In the genomic region with DNA sequence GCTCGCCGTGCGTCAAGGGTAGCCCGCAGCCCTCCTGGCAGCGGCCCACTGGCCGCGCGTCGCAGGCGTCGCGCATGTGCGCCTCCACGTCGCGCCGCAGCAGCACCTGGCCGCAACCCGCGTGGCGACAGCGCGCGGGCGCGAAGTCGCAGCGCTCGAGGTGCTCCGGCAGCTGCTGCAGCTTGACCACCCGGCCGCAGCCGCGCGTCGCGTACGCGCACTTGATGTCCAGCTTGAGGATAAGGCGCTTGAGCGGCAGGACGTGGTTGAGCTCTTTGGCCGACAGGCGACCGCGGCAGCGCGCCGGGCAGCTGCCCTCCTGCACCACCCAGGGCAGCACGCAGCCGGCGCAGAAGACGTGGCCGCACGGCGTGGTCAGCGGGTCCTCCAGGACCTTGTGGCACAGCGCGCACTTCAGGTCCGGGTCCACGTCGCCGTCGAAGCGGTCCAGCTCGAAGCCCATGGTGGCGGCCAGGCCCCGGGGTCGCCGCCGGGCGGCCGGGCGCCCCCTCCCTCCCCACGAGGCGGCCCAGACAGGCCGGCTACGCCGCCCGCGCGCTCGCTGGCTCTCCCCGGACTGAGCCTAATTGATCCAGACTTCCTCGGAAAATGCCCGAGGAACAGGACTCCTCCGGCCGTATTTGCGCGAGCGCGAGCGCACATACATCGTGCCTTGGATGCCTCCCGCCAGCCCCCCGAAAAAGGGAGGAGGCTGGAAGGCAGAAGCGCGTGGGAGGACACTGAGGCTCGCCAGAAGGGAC, we compare ENCODE assay signal across 9 cellular contexts. TPM values are rescaled to one million over a fixed set of nuclear protein-coding genes. Genes with fewer than 3 reads are reported as not detected.
DNase-seq lines count a peak whose midpoint lies in the region; ATAC-seq and TF ChIP-seq lines count a peak whose summit lies in the region.
"Had no signal": no experiment of that assay in that cellular context is flagged by ENCODE, and none has a peak within 500 bp of the region (broad histone marks: within the 10 kb centered on the region; RNA-seq: fewer than 3 reads in every experiment).

PDZRN3 (minus strand) TSS at position 579 of the 761 bp plus-strand sequence.

- H3K4me3 Mint-ChIP-seq in CD8-positive, alpha-beta memory T cell, result no peak within 1 kb of the TSS

- ATAC-seq in heart left ventricle (peak; percentile 25 to 58 (median 45)), GM19395 (IDR thresholded peaks at IDR 0.05; ENCODE audit: unreplicated experiment) (no peak)
- ATAC-seq: K562 had no signal

- intact Hi-C loops in heart left ventricle (cut with DNase I) (loop anchor here in 8 of 10 donors (2.0 to 10.0 kb wide), 12 partner anchors 52 to 223 kb away; no protein-coding TSS in a partner anchor), posterior cingulate gyrus (cut with DNase I) (loop anchor here (10.0 kb wide), 2 partner anchors 110 to 220 kb away; no protein-coding TSS in a partner anchor)

- peaks cover 0 to 7% (median 3%) of the 10 kb centered on the region in 5 donors for H3K9me3 Mint-ChIP-seq in CD8-positive, alpha-beta memory T cell

- no peaks in the 10 kb centered on the region; the same call in 1 of the 2 replicates for H3K4me1 ChIP-seq in HEK293 (ENCODE audit: control insufficient read depth, insufficient read depth, low read length)
- H3K4me1 ChIP-seq in heart left ventricle, result peaks cover 0 to 51% (median 17%) of the 10 kb centered on the region in 12 donors
- no peaks in the 10 kb centered on the region for H3K4me1 ChIP-seq in CD8-positive, alpha-beta memory T cell (ENCODE audit: insufficient read depth, low read length)

- H3K27ac Mint-ChIP-seq in CD8-positive, alpha-beta memory T cell, result no peak within 1 kb of the TSS

- peaks cover 0 to 5% of the 10 kb centered on the region in 2 donors for H3K27me3 Mint-ChIP-seq in CD8-positive, alpha-beta memory T cell

- H3K27me3 ChIP-seq in heart left ventricle, result peaks cover 0 to 11% (median 0%) of the 10 kb centered on the region in 9 donors
- H3K27me3 ChIP-seq in CD8-positive, alpha-beta memory T cell (ENCODE audit: insufficient read depth, low read length, poor library complexity, severe bottlenecking), result no peaks in the 10 kb centered on the region

- WGBS in heart left ventricle, 4 donors, result 0 to 2% (median 1%) methylated on average over 26 to 99 of the region's 99 CpGs

- no peak for TF ChIP-seq CTCF in HEK293 (tag by site-specific recombination; IDR thresholded peaks at IDR 0.05)
- TF ChIP-seq CTCF in WI38 (IDR thresholded peaks at IDR 0.05; ENCODE audit: low read depth, low read length), result no peak
- no peak for TF ChIP-seq CTCF in heart left ventricle (IDR thresholded peaks at IDR 0.05)

- peak in 1 of 2 donors; percentile 87 for TF ChIP-seq POLR2A in heart left ventricle (IDR thresholded peaks at IDR 0.05)

- H3K27ac ChIP-seq in HEK293 (ENCODE audit: extremely low read depth, low read depth, low read length) (peak within 1 kb of the TSS; percentile 39; the same call in 1 of the 2 replicates), heart left ventricle (peak within 1 kb of the TSS; percentile 75 to 95 (median 90))
- no peak within 1 kb of the TSS for H3K27ac ChIP-seq in CD8-positive, alpha-beta memory T cell (ENCODE audit: low read depth, low read length)

- H3K36me3 Mint-ChIP-seq in CD8-positive, alpha-beta memory T cell, result no peaks in the 10 kb centered on the region

- POLR2A ChIA-PET in HEK293 (lab: Yijun Ruan, JAX), result no interaction called here
- POLR2A ChIA-PET in CD8-positive, alpha-beta memory T cell (lab: Charles Lee), result no interaction called here

- H3K36me3 ChIP-seq in HEK293 (ENCODE audit: control insufficient read depth in 2 of 2, insufficient read depth in 1 of 2, low read length in 2 of 2) (no peaks in the 10 kb centered on the region), heart left ventricle (no peaks in the 10 kb centered on the region)
- H3K36me3 ChIP-seq in CD8-positive, alpha-beta memory T cell (ENCODE audit: insufficient read depth, low read length), result no peaks in the 10 kb centered on the region

- H3K9me3 ChIP-seq in HEK293 (ENCODE audit: control insufficient read depth, insufficient read depth, low read depth, low read length), result no peaks in the 10 kb centered on the region
- no peaks in the 10 kb centered on the region for H3K9me3 ChIP-seq in heart left ventricle
- no peaks in the 10 kb centered on the region for H3K9me3 ChIP-seq in CD8-positive, alpha-beta memory T cell (ENCODE audit: low read length)

- CTCF ChIA-PET in HEK293 (lab: Yijun Ruan, JAX), result interaction anchor here (0.7 to 1.2 kb wide), 3 partner anchors 9 to 223 kb away, joined by 3 read pairs; no protein-coding TSS in a partner anchor
- CTCF ChIA-PET in CD8-positive, alpha-beta memory T cell (lab: Charles Lee), result no interaction called here

- H3K4me1 Mint-ChIP-seq in CD8-positive, alpha-beta memory T cell, result no peaks in the 10 kb centered on the region

- H3K4me3 ChIP-seq in HEK293 (ENCODE audit: low read depth, low read length), result peak within 1 kb of the TSS; percentile 59
- peak within 1 kb of the TSS; percentile 83 for H3K4me3 ChIP-seq in WI38 (ENCODE audit: low read depth, low read length)
- H3K4me3 ChIP-seq in heart left ventricle, result peak within 1 kb of the TSS; percentile 39 to 86 (median 63)
- no peak within 1 kb of the TSS for H3K4me3 ChIP-seq in CD8-positive, alpha-beta memory T cell (ENCODE audit: low read length)
- H3K4me3 ChIP-seq: K562 had no signal

- DNase-seq in heart left ventricle (peak; percentile 65 to 81 (median 68)), posterior cingulate gyrus (peak in 9 of 10 donors; percentile 31 to 88 (median 56)), activated T-cell treated with anti-CD3 and anti-CD28 coated beads for 4 hours (no peak), NCI-H2029 treated with DMSO at 0.1 percent for 48 hours (lab: John Stamatoyannopoulos, UW) (no peak)
- DNase-seq in CD8-positive, alpha-beta memory T cell, result no peak

TF ChIP-seq in HEK293, 187 proteins besides CTCF, POLR2A, EP300 and RAD21 (continues in another document):
- no peak for TF ChIP-seq SCRT2 (tag by site-specific recombination; IDR thresholded peaks at IDR 0.05)
- peak; percentile 64; the same call in 1 of the 2 replicates for TF ChIP-seq ZNF777 (tag by site-specific recombination; IDR thresholded peaks at IDR 0.05; ENCODE audit: borderline replicate concordance)
- TF ChIP-seq, protein P1, sequence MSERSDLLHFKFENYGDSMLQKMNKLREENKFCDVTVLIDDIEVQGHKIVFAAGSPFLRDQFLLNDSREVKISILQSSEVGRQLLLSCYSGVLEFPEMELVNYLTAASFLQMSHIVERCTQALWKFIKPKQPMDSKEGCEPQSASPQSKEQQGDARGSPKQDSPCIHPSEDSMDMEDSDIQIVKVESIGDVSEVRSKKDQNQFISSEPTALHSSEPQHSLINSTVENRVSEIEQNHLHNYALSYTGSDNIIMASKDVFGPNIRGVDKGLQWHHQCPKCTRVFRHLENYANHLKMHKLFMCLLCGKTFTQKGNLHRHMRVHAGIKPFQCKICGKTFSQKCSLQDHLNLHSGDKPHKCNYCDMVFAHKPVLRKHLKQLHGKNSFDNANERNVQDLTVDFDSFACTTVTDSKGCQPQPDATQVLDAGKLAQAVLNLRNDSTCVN (tag by site-specific recombination; optimal IDR thresholded peaks at IDR 0.05), result peak; percentile 87
- TF ChIP-seq ZBTB17 (tag by site-specific recombination; IDR thresholded peaks at IDR 0.05), result 0 out of 2 replicates have a peak, but pooled peaks have one; percentile 13
- no peak for TF ChIP-seq ZNF707 (tag by site-specific recombination; IDR thresholded peaks at IDR 0.05)
- TF ChIP-seq, protein P2, sequence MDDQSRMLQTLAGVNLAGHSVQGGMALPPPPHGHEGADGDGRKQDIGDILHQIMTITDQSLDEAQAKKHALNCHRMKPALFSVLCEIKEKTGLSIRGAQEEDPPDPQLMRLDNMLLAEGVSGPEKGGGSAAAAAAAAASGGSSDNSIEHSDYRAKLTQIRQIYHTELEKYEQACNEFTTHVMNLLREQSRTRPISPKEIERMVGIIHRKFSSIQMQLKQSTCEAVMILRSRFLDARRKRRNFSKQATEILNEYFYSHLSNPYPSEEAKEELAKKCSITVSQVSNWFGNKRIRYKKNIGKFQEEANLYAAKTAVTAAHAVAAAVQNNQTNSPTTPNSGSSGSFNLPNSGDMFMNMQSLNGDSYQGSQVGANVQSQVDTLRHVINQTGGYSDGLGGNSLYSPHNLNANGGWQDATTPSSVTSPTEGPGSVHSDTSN (CRISPR knock-in tag; IDR thresholded peaks at IDR 0.05), result peak; percentile 71
- TF ChIP-seq ZFHX2 (tag by site-specific recombination; conservative IDR thresholded peaks at IDR 0.05), result 0 out of 2 replicates have a peak, but pooled peaks have one; percentile 26
- TF ChIP-seq, protein P3, sequence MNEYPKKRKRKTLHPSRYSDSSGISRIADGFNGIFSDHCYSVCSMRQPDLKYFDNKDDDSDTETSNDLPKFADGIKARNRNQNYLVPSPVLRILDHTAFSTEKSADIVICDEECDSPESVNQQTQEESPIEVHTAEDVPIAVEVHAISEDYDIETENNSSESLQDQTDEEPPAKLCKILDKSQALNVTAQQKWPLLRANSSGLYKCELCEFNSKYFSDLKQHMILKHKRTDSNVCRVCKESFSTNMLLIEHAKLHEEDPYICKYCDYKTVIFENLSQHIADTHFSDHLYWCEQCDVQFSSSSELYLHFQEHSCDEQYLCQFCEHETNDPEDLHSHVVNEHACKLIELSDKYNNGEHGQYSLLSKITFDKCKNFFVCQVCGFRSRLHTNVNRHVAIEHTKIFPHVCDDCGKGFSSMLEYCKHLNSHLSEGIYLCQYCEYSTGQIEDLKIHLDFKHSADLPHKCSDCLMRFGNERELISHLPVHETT (tag by site-specific recombination; IDR thresholded peaks at IDR 0.05), result no peak
- no peak for TF ChIP-seq ZNF768 (tag by site-specific recombination; IDR thresholded peaks at IDR 0.05)
- TF ChIP-seq, protein P4, sequence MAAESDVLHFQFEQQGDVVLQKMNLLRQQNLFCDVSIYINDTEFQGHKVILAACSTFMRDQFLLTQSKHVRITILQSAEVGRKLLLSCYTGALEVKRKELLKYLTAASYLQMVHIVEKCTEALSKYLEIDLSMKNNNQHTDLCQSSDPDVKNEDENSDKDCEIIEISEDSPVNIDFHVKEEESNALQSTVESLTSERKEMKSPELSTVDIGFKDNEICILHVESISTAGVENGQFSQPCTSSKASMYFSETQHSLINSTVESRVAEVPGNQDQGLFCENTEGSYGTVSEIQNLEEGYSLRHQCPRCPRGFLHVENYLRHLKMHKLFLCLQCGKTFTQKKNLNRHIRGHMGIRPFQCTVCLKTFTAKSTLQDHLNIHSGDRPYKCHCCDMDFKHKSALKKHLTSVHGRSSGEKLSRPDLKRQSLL (tag by site-specific recombination; IDR thresholded peaks at IDR 0.05), result 0 out of 2 replicates have a peak, but pooled peaks have one; percentile 38
- TF ChIP-seq IKZF3 (tag by site-specific recombination; IDR thresholded peaks at IDR 0.05), result peak; percentile 53; the same call in 1 of the 2 replicates
- TF ChIP-seq ZNF157 (tag by site-specific recombination; IDR thresholded peaks at IDR 0.05), result no peak
- TF ChIP-seq ZBTB20 (tag by site-specific recombination; IDR thresholded peaks at IDR 0.05), result 0 out of 2 replicates have a peak, but pooled peaks have one; percentile 30

RNA-seq across cellular contexts. Expression of gene PDZRN3, which starts in this region (rescaled TPM):
- total RNA-seq in heart left ventricle, result 100 to 1,000 TPM in 4 of 9 donors, 10 to 100 TPM in 5; 48.9 to 163 (median 83.1) TPM
- 10 to 100 TPM; 30.2 to 49.2 TPM for polyA plus RNA-seq in heart left ventricle
- total RNA-seq in CD8-positive, alpha-beta memory T cell, result not detected
- polyA plus RNA-seq in CD8-positive, alpha-beta memory T cell, result not detected
- polyA plus RNA-seq: K562 had no signal

Comparison
In these comparisons a context has a peak if more than half of its experiments do, and no peak if none do; other contexts are left out.
1. RNA of gene PDZRN3 (total RNA-seq): 48.9 to 163 TPM in heart left ventricle; not detected in CD8-positive, alpha-beta memory T cell; every median in the first group is over 10 times any median in the second.
2. RNA of gene PDZRN3 (polyA plus RNA-seq): 30.2 to 49.2 TPM in heart left ventricle; not detected in CD8-positive, alpha-beta memory T cell (single experiment); every median in the first group is over 10 times any median in the second.
3. DNase-seq: peak in heart left ventricle (5 of 5) and posterior cingulate gyrus (9 of 10); none in activated T-cell treated with anti-CD3 and anti-CD28 coated beads for 4 hours (single experiment), NCI-H2029 treated with DMSO at 0.1 percent for 48 hours (single experiment) and CD8-positive, alpha-beta memory T cell (0 of 5).